In genomic region chr17:10631048-10631700, GRCh38 we compare ENCODE assay signal across 8 cellular contexts. TPM values are rescaled to one million over a fixed set of nuclear protein-coding genes. Genes with fewer than 3 reads are reported as not detected.
DNase-seq lines count a peak whose midpoint lies in the region; TF ChIP-seq lines count a peak whose summit lies in the region.

No MANE protein-coding gene starts in this region.

- H3K27ac Mint-ChIP-seq in CD14-positive monocyte, result no peak overlapping the region

- intact Hi-C loops in CD14-positive monocyte (cut with micrococcal nuclease), result no loop called here
- intact Hi-C loops in spleen (cut with DNase I; ENCODE audit: low total_unique reads), result no loop called here

- WGBS in spleen, 5 donors, result 50 to 55% (median 52%) methylated on average over 18 of the region's 18 CpGs

- TF ChIP-seq CTCF in CD14-positive monocyte (IDR thresholded peaks at IDR 0.05) (peak; percentile 95), GM20000 (IDR thresholded peaks at IDR 0.05; ENCODE audit: extremely low read depth, missing control alignments) (peak; percentile 73), SU-DHL-6 (IDR thresholded peaks at IDR 0.05; ENCODE audit: insufficient read depth, low read length, poor library complexity, severe bottlenecking) (peak; percentile 89), spleen (IDR thresholded peaks at IDR 0.05 in 8 of 11, conservative IDR thresholded peaks at IDR 0.05 in 3 of 11) (peak in 9 of 11 experiments; percentile 36 to 82 (median 70))

- no peaks in the 10 kb centered on the region for H3K79me2 ChIP-seq in SU-DHL-6 (ENCODE audit: insufficient read depth, low read length)

- no peak overlapping the region for H3K4me3 Mint-ChIP-seq in CD14-positive monocyte

- no peak overlapping the region for H2AFZ ChIP-seq in SU-DHL-6 (ENCODE audit: low read depth, low read length, severe bottlenecking)

- no peaks in the 10 kb centered on the region for H3K9me2 ChIP-seq in SU-DHL-6 (replicated peaks; ENCODE audit: insufficient read depth, low read length)

- peaks cover 7 to 20% of the 10 kb centered on the region in 2 donors for H3K36me3 Mint-ChIP-seq in CD14-positive monocyte

- H3K27ac ChIP-seq in SU-DHL-6 (ENCODE audit: low read depth, low read length) (no peak overlapping the region), spleen (no peak overlapping the region)

- no peaks in the 10 kb centered on the region for H3K36me3 ChIP-seq in SU-DHL-6 (ENCODE audit: low read length)
- peaks cover 0 to 59% (median 5%) of the 10 kb centered on the region in 6 donors for H3K36me3 ChIP-seq in spleen

- DNase-seq in CD14-positive monocyte (ENCODE audit: low spot score) (no peak), GM20000 (ENCODE audit: low spot score) (peak; percentile 38), fibroblast of peridontal ligament (ENCODE audit: extremely low read depth) (peak; percentile 14), spleen (peak; percentile 74), NCI-H1092 treated with DMSO at 0.1 percent for 48 hours (lab: John Stamatoyannopoulos, UW) (no peak), globus pallidus (ENCODE audit: low spot score) (no peak), GM19240 (ENCODE audit: insufficient read length, low spot score) (no peak)

- TF ChIP-seq POLR2A in spleen (IDR thresholded peaks at IDR 0.05), result no peak

- H3K4me2 ChIP-seq in SU-DHL-6 (ENCODE audit: low read depth, low read length, poor library complexity, severe bottlenecking), result no peak overlapping the region

- no peak overlapping the region for H3K9ac ChIP-seq in SU-DHL-6 (ENCODE audit: low read length)

- no peaks in the 10 kb centered on the region for H4K20me1 ChIP-seq in SU-DHL-6 (ENCODE audit: low read depth, low read length)

- H3K27me3 ChIP-seq in SU-DHL-6 (ENCODE audit: low read length) (no peaks in the 10 kb centered on the region), spleen (replicated peaks in 1 of 7) (no peaks in the 10 kb centered on the region)

- H3K9me3 ChIP-seq in SU-DHL-6 (ENCODE audit: insufficient read depth, low read length) (no peaks in the 10 kb centered on the region), spleen (no peaks in the 10 kb centered on the region)

- H3K4me3 ChIP-seq in SU-DHL-6 (ENCODE audit: insufficient read depth, low read length, poor library complexity, severe bottlenecking), result no peak overlapping the region
- no peak overlapping the region for H3K4me3 ChIP-seq in spleen

- peaks cover 0 to 3% (median 0%) of the 10 kb centered on the region in 3 donors for H3K27me3 Mint-ChIP-seq in CD14-positive monocyte (ENCODE audit: low read depth in 3 of 3)

- H3K4me1 ChIP-seq in spleen, result peaks cover 0 to 12% (median 0%) of the 10 kb centered on the region in 6 donors

- H3K4me1 Mint-ChIP-seq in CD14-positive monocyte, result no peaks in the 10 kb centered on the region

- peaks cover 0 to 4% (median 0%) of the 10 kb centered on the region in 7 donors for H3K9me3 Mint-ChIP-seq in CD14-positive monocyte

- H3F3A ChIP-seq in SU-DHL-6 (ENCODE audit: insufficient read depth), result no peaks in the 10 kb centered on the region

RNA-seq across cellular contexts. Expression of gene MYH3, which starts 25.9 kb away (rescaled TPM):
- polyA plus RNA-seq in CD14-positive monocyte (under 1 TPM in 1 of 2 donors, not detected in 1; 0.13 TPM), spleen (1 to 10 TPM; 4.9 to 9.0 (median 8.0) TPM)
- total RNA-seq in spleen, result 1 to 10 TPM; 2.2 to 6.0 (median 3.1) TPM

Comparison
In these comparisons a context has a peak if more than half of its experiments do, and no peak if none do; other contexts are left out.
1. DNase-seq: peak in GM20000 (single experiment), fibroblast of peridontal ligament (single experiment) and spleen (single experiment); none in CD14-positive monocyte (single experiment), NCI-H1092 treated with DMSO at 0.1 percent for 48 hours (single experiment), globus pallidus (single experiment) and GM19240 (single experiment).
2. RNA of gene MYH3, which starts 25.9 kb away (polyA plus RNA-seq): 4.9 to 9.0 TPM in spleen; 0.13 TPM in CD14-positive monocyte; every median in the first group is over 4 times any median in the second.
3. Peak in every context shown above with its lines, with median percentiles within 50 percentile points of each other: CTCF ChIP-seq.